Comparison of ENCODE assay signal across 27 cellular contexts in the genomic region with DNA sequence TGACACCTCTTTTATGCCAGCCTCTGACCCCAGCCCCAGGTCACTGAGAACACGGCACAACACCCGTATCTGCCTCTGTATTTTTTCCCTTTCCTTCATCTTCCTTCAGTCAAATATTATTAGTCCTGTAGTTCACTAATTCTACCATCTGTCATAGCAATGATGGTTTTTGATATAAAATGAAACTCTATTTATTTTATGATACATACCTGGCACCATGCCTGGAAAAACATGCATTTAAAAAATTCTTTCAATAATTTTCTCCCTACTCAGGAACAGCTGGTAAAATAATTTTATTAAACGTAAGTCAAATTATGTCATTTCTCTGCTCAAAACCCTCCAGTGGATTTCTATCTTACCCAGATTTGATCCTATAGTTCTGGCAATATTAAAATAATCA.
"Had no signal": no experiment of that assay in that cellular context is flagged by ENCODE, and none has a peak within 500 bp of the region (broad histone marks: within the 10 kb centered on the region; RNA-seq: fewer than 3 reads in every experiment).

No MANE protein-coding gene starts in this region.

- ATAC-seq: pancreas; sciatic nerve; stimulated activated effector memory CD8-positive, alpha-beta T cell treated with anti-CD3 and anti-CD28 coated beads, Interleukin-12 subunit alpha, Interleukin-12 subunit beta, amount 100 ng/mL, for 72 hours had no signal

- H3K27me3 ChIP-seq: colonic mucosa, pancreas had no signal

- H3K36me3 ChIP-seq: colonic mucosa, left ventricle myocardium inferior, pancreas, prostate gland, thoracic aorta had no signal

- H3K27me3 Mint-ChIP-seq: activated naive CD8-positive, alpha-beta T cell treated with anti-CD3 and anti-CD28 coated beads, Interleukin-2, amount 10 ng/mL, durations not matched to agents 7 days and 5 days; central memory CD8-positive, alpha-beta T cell; naive B cell; stimulated activated naive CD8-positive, alpha-beta T cell treated with anti-CD3 and anti-CD28 coated beads, Interleukin-15, Interleukin-2, amounts not matched to agents 100 ng/mL and 50 ng/mL, for 24 hours had no signal

- H3K4me1 Mint-ChIP-seq: activated naive CD8-positive, alpha-beta T cell treated with anti-CD3 and anti-CD28 coated beads, Interleukin-2, amount 10 ng/mL, durations not matched to agents 7 days and 5 days; central memory CD8-positive, alpha-beta T cell; naive B cell; stimulated activated effector memory CD8-positive, alpha-beta T cell treated with anti-CD3 and anti-CD28 coated beads, Interleukin-12 subunit alpha, Interleukin-12 subunit beta, amount 100 ng/mL, for 72 hours had no signal

- H3K36me3 Mint-ChIP-seq: activated naive CD8-positive, alpha-beta T cell treated with anti-CD3 and anti-CD28 coated beads, Interleukin-2, amount 10 ng/mL, durations not matched to agents 7 days and 5 days; naive B cell; stimulated activated effector memory CD8-positive, alpha-beta T cell treated with anti-CD3 and anti-CD28 coated beads, Interleukin-12 subunit alpha, Interleukin-12 subunit beta, amount 100 ng/mL, for 72 hours had no signal

- H3K4me3 Mint-ChIP-seq: activated naive CD4-positive, alpha-beta T cell treated with anti-CD3 and anti-CD28 coated beads for 36 hours; activated naive CD8-positive, alpha-beta T cell treated with anti-CD3 and anti-CD28 coated beads, Interleukin-2, amount 10 ng/mL, durations not matched to agents 7 days and 5 days; activated T-helper 1 cell treated with anti-CD3 and anti-CD28 coated beads, Interleukin-12 subunit alpha, Interleukin-12 subunit beta, Interleukin-2, Interleukin-4 antibody, amounts not matched to agents 30 ng/mL and 10 ng/mL and 1 ng/mL, durations not matched to agents 14 hours and 24 hours and 36 hours; central memory CD8-positive, alpha-beta T cell; stimulated activated effector memory CD8-positive, alpha-beta T cell treated with anti-CD3 and anti-CD28 coated beads, Interleukin-12 subunit alpha, Interleukin-12 subunit beta, amount 100 ng/mL, for 72 hours; stimulated activated naive CD8-positive, alpha-beta T cell treated with anti-CD3 and anti-CD28 coated beads, Interleukin-15, Interleukin-2, amounts not matched to agents 100 ng/mL and 50 ng/mL, for 24 hours; T-helper 1 cell treated with Interleukin-12 subunit alpha and Interleukin-12 subunit beta and Interleukin-4 antibody, amounts not matched to agents 30 μg/mL and 1 μg/mL, for 36 hours had no signal

- H3K27ac ChIP-seq: colonic mucosa, left ventricle myocardium inferior, pancreas, prostate gland, thoracic aorta, VCaP had no signal

- DNase-seq: activated CD4-positive, alpha-beta T cell treated with anti-CD3 and anti-CD28 coated beads for 4 hours; activated CD4-positive, alpha-beta T cell treated with anti-CD3 and anti-CD28 coated beads, Interleukin-2, amount 50 U/mL, for 48 hours; activated CD8-positive, alpha-beta memory T cell treated with anti-CD3 and anti-CD28 coated beads for 24 hours; activated effector memory CD4-positive, alpha-beta T cell treated with anti-CD3 and anti-CD28 coated beads, Interleukin-2, amount 50 U/mL, for 16 hours; activated naive CD4-positive, alpha-beta T cell treated with anti-CD3 and anti-CD28 coated beads for 36 hours; activated naive CD8-positive, alpha-beta T cell treated with anti-CD3 and anti-CD28 coated beads, Interleukin-2, amount 10 ng/mL, durations not matched to agents 7 days and 5 days; amygdala; colonic mucosa; effector CD8-positive, alpha-beta T cell; left ventricle myocardium inferior; naive B cell; pancreas; retina; small intestine; stimulated activated CD4-positive, alpha-beta T cell treated with anti-CD3 and anti-CD28 coated beads, Interleukin-4, amount 100 ng/mL, for 24 hours; T-helper 9 cell; trophoblast cell had no signal

- H3K9me3 Mint-ChIP-seq: activated naive CD8-positive, alpha-beta T cell treated with anti-CD3 and anti-CD28 coated beads, Interleukin-2, amount 10 ng/mL, durations not matched to agents 7 days and 5 days had no signal

- H3K4me1 ChIP-seq: colonic mucosa, left ventricle myocardium inferior, pancreas, prostate gland had no signal

- H3K27ac Mint-ChIP-seq: activated naive CD4-positive, alpha-beta T cell treated with anti-CD3 and anti-CD28 coated beads for 36 hours; activated naive CD8-positive, alpha-beta T cell treated with anti-CD3 and anti-CD28 coated beads, Interleukin-2, amount 10 ng/mL, durations not matched to agents 7 days and 5 days; activated T-helper 1 cell treated with anti-CD3 and anti-CD28 coated beads, Interleukin-12 subunit alpha, Interleukin-12 subunit beta, Interleukin-2, Interleukin-4 antibody, amounts not matched to agents 30 ng/mL and 10 ng/mL and 1 ng/mL, durations not matched to agents 14 hours and 24 hours and 36 hours; naive B cell; stimulated activated effector memory CD8-positive, alpha-beta T cell treated with anti-CD3 and anti-CD28 coated beads, Interleukin-12 subunit alpha, Interleukin-12 subunit beta, amount 100 ng/mL, for 72 hours; stimulated activated naive CD8-positive, alpha-beta T cell treated with anti-CD3 and anti-CD28 coated beads, Interleukin-15, Interleukin-2, amounts not matched to agents 100 ng/mL and 50 ng/mL, for 24 hours; T-helper 1 cell treated with Interleukin-12 subunit alpha and Interleukin-12 subunit beta and Interleukin-4 antibody, amounts not matched to agents 30 μg/mL and 1 μg/mL, for 36 hours had no signal

- H3K9me3 ChIP-seq: colonic mucosa, left ventricle myocardium inferior, pancreas, prostate gland, thoracic aorta had no signal

- H3K4me3 ChIP-seq: colonic mucosa, left ventricle myocardium inferior, lung, pancreas, prostate gland, thoracic aorta had no signal
